In genomic region chr22:20584029-20584871, GRCh38 we compare ENCODE assay signal across 15 cellular contexts.
DNase-seq lines count a peak whose midpoint lies in the region; ATAC-seq and TF ChIP-seq lines count a peak whose summit lies in the region.
"Had no signal": no experiment of that assay in that cellular context is flagged by ENCODE, and none has a peak within 500 bp of the region (broad histone marks: within the 10 kb centered on the region; RNA-seq: fewer than 3 reads in every experiment).

No MANE protein-coding gene starts in this region.

- no peak for ATAC-seq in CD4-positive, CD25-positive, alpha-beta regulatory T cell (ENCODE audit: low read depth in 2 of 2)
- no peak for ATAC-seq in GM18519 (IDR thresholded peaks at IDR 0.05; ENCODE audit: low FRiP score, unreplicated experiment)
- ATAC-seq: PC-3 had no signal

- peaks cover 69% of the 10 kb centered on the region for H3K36me3 ChIP-seq in CD4-positive, CD25-positive, alpha-beta regulatory T cell (ENCODE audit: control insufficient read depth, insufficient read depth, low read length)

- H3K4me1 ChIP-seq in CD4-positive, CD25-positive, alpha-beta regulatory T cell (ENCODE audit: control insufficient read depth, insufficient read depth, low read length, poor library complexity, severe bottlenecking): no peaks in the 10 kb centered on the region

- peak overlapping the region in 2 of 3 donors; percentile 31 to 82 for H3K27ac Mint-ChIP-seq in CD4-positive, CD25-positive, alpha-beta regulatory T cell
- H3K27ac Mint-ChIP-seq: GM23338 had no signal

- H3K27me3 ChIP-seq in CD4-positive, CD25-positive, alpha-beta regulatory T cell (ENCODE audit: control insufficient read depth, insufficient read depth, low read length): no peaks in the 10 kb centered on the region
- H3K27me3 ChIP-seq: MG63 had no signal

- no peaks in the 10 kb centered on the region for H3K9me3 ChIP-seq in CD4-positive, CD25-positive, alpha-beta regulatory T cell (ENCODE audit: control insufficient read depth in 2 of 2, low read length in 2 of 2)
- H3K9me3 ChIP-seq: MG63 had no signal

- H3K9me3 Mint-ChIP-seq in CD4-positive, CD25-positive, alpha-beta regulatory T cell: no peaks in the 10 kb centered on the region
- H3K9me3 Mint-ChIP-seq: GM23338 had no signal

- peak; percentile 8 for DNase-seq in activated CD8-positive, alpha-beta memory T cell treated with anti-CD3 and anti-CD28 coated beads, Interleukin-2, amount 50 U/mL, for 4 hours
- DNase-seq in activated CD8-positive, alpha-beta memory T cell treated with anti-CD3 and anti-CD28 coated beads, Interleukin-2, amount 50 U/mL, for 48 hours: no peak
- no peak for DNase-seq in CD4-positive, CD25-positive, alpha-beta regulatory T cell
- DNase-seq in RWPE1 (ENCODE audit: low spot score): no peak
- peak; percentile 35 for DNase-seq in islet precursor cell
- DNase-seq in DMS153 (lab: John Stamatoyannopoulos, UW): no peak
- DNase-seq in NCI-H69 (lab: John Stamatoyannopoulos, UW): no peak
- DNase-seq: DMS79, NCI-H345 had no signal

- CTCF ChIA-PET in RWPE1 (lab: Yijun Ruan, JAX): interaction anchor here (1.1 kb wide), 1 partner anchor 20 kb away, joined by 4 read pairs; no protein-coding TSS in a partner anchor

- H3K27ac ChIP-seq in CD4-positive, CD25-positive, alpha-beta regulatory T cell (ENCODE audit: insufficient read depth, low read length, poor library complexity, severe bottlenecking): no peak overlapping the region
- H3K27ac ChIP-seq in RWPE1: peak overlapping the region; percentile 99
- H3K27ac ChIP-seq: C4-2B, KMS-11 had no signal

- POLR2A ChIA-PET in RWPE1 (lab: Yijun Ruan, JAX; ENCODE audit: low non-redundant PET): no interaction called here

- H3K4me3 Mint-ChIP-seq in CD4-positive, CD25-positive, alpha-beta regulatory T cell: no peak overlapping the region
- H3K4me3 Mint-ChIP-seq: GM23338 had no signal

- no peak overlapping the region for H3K4me3 ChIP-seq in CD4-positive, CD25-positive, alpha-beta regulatory T cell (ENCODE audit: low read depth, low read length)
- H3K4me3 ChIP-seq: GM23338, MG63 had no signal

- TF ChIP-seq CTCF in RWPE1 (conservative IDR thresholded peaks at IDR 0.05; ENCODE audit: low read depth): no peak

- peaks cover 10% of the 10 kb centered on the region for H3K36me3 Mint-ChIP-seq in CD4-positive, CD25-positive, alpha-beta regulatory T cell

- no peaks in the 10 kb centered on the region for H3K27me3 Mint-ChIP-seq in CD4-positive, CD25-positive, alpha-beta regulatory T cell

- peaks cover 0 to 19% (median 4%) of the 10 kb centered on the region in 4 donors for H3K4me1 Mint-ChIP-seq in CD4-positive, CD25-positive, alpha-beta regulatory T cell
- H3K4me1 Mint-ChIP-seq: GM23338 had no signal

Comparison
In these comparisons a context has a peak if more than half of its experiments do, and no peak if none do; other contexts are left out.
1. DNase-seq: peak in activated CD8-positive, alpha-beta memory T cell treated with anti-CD3 and anti-CD28 coated beads, Interleukin-2, amount 50 U/mL, for 4 hours (single experiment) and islet precursor cell (single experiment); none in activated CD8-positive, alpha-beta memory T cell treated with anti-CD3 and anti-CD28 coated beads, Interleukin-2, amount 50 U/mL, for 48 hours (single experiment), CD4-positive, CD25-positive, alpha-beta regulatory T cell (0 of 3), RWPE1 (single experiment), DMS153 (single experiment) and NCI-H69 (single experiment).